1 cellular context compared by ENCODE assay signal in the genomic region with DNA sequence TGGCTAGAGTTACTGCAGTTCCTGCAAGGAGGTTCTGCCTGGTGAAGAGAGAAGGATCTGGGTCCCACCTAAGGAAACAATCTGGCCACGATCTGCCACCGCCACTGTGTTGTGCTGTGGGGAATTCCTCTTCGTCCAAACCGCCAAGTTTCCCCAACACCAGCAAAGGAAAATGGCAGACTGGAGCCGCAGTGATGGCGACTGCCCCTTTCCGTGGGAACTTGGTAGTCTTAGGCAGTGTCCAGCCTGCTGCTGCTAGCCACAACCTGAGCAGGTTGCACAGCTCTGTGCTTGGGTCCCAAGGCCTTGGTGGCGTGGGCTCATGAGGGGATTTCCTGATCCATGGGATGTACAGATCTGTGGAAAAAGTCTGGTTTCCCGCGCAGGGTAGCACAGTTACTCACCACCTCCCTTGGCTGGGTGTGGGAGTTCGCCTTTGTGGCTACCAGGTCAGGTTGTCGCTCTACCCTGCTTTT.
TF ChIP-seq lines count a peak whose summit lies in the region.

No MANE protein-coding gene starts in this region.

TF ChIP-seq in HepG2, 621 proteins besides CTCF, POLR2A, EP300 and RAD21 (continued from another document):
- TF ChIP-seq ZNF274 (CRISPR knock-in tag; IDR thresholded peaks at IDR 0.05) = 0 out of 2 replicates have a peak, but pooled peaks have one; percentile 66
- TF ChIP-seq MIER2 (CRISPR knock-in tag; IDR thresholded peaks at IDR 0.05) = no peak
- peak; percentile 49; the same call in 1 of the 2 replicates for TF ChIP-seq ZNF768 (CRISPR knock-in tag; IDR thresholded peaks at IDR 0.05)
- 0 out of 2 replicates have a peak, but pooled peaks have one; percentile 44 for TF ChIP-seq GLI4 (CRISPR knock-in tag; IDR thresholded peaks at IDR 0.05; ENCODE audit: borderline replicate concordance)
- TF ChIP-seq ZNF567 (CRISPR knock-in tag; IDR thresholded peaks at IDR 0.05; ENCODE audit: borderline replicate concordance) = 0 out of 2 replicates have a peak, but pooled peaks have one; percentile 52
- peak; percentile 3; the same call in 1 of the 2 replicates for TF ChIP-seq ZNF225 (CRISPR knock-in tag; IDR thresholded peaks at IDR 0.05)
- TF ChIP-seq, protein P1, sequence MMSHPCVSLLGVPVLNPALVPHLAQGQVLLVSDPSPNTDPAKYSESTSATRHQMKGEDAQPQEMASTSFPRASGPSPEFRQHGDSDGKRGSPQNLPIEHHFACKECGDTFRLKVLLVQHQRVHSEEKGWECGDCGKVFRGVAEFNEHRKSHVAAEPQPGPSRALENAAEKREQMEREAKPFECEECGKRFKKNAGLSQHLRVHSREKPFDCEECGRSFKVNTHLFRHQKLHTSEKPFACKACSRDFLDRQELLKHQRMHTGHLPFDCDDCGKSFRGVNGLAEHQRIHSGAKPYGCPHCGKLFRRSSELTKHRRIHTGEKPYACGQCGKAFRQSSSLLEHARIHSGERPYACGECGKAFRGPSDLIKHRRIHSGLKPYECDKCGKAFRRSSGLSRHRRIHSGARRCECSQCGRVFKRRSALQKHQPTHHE (CRISPR knock-in tag; IDR thresholded peaks at IDR 0.05; ENCODE audit: borderline replicate concordance) = no peak
- TF ChIP-seq ARHGAP35 (CRISPR knock-in tag; IDR thresholded peaks at IDR 0.05; ENCODE audit: borderline replicate concordance) = no peak; the same call in none of the 2 replicates
- peak; percentile 23 for TF ChIP-seq ZNF883 (CRISPR knock-in tag; IDR thresholded peaks at IDR 0.05; ENCODE audit: not compliant biosample characterization)
- TF ChIP-seq, protein P2, sequence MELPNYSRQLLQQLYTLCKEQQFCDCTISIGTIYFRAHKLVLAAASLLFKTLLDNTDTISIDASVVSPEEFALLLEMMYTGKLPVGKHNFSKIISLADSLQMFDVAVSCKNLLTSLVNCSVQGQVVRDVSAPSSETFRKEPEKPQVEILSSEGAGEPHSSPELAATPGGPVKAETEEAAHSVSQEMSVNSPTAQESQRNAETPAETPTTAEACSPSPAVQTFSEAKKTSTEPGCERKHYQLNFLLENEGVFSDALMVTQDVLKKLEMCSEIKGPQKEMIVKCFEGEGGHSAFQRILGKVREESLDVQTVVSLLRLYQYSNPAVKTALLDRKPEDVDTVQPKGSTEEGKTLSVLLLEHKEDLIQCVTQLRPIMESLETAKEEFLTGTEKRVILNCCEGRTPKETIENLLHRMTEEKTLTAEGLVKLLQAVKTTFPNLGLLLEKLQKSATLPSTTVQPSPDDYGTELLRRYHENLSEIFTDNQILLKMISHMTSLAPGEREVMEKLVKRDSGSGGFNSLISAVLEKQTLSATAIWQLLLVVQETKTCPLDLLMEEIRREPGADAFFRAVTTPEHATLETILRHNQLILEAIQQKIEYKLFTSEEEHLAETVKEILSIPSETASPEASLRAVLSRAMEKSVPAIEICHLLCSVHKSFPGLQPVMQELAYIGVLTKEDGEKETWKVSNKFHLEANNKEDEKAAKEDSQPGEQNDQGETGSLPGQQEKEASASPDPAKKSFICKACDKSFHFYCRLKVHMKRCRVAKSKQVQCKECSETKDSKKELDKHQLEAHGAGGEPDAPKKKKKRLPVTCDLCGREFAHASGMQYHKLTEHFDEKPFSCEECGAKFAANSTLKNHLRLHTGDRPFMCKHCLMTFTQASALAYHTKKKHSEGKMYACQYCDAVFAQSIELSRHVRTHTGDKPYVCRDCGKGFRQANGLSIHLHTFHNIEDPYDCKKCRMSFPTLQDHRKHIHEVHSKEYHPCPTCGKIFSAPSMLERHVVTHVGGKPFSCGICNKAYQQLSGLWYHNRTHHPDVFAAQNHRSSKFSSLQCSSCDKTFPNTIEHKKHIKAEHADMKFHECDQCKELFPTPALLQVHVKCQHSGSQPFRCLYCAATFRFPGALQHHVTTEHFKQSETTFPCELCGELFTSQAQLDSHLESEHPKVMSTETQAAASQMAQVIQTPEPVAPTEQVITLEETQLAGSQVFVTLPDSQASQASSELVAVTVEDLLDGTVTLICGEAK (IDR thresholded peaks at IDR 0.05) = no peak
- TF ChIP-seq, protein P2 (CRISPR knock-in tag; IDR thresholded peaks at IDR 0.05) = peak; percentile 73; the same call in 1 of the 2 replicates
- TF ChIP-seq ZNF644 (CRISPR knock-in tag; IDR thresholded peaks at IDR 0.05; ENCODE audit: low read depth) = 0 out of 2 replicates have a peak, but pooled peaks have one; percentile 12
- TF ChIP-seq ZNF143 (CRISPR knock-in tag; IDR thresholded peaks at IDR 0.05) = no peak
- no peak for TF ChIP-seq ZFP90 (CRISPR knock-in tag; IDR thresholded peaks at IDR 0.05; ENCODE audit: borderline replicate concordance)
